Comparison of ENCODE assay signal across 21 cellular contexts in the genomic region with DNA sequence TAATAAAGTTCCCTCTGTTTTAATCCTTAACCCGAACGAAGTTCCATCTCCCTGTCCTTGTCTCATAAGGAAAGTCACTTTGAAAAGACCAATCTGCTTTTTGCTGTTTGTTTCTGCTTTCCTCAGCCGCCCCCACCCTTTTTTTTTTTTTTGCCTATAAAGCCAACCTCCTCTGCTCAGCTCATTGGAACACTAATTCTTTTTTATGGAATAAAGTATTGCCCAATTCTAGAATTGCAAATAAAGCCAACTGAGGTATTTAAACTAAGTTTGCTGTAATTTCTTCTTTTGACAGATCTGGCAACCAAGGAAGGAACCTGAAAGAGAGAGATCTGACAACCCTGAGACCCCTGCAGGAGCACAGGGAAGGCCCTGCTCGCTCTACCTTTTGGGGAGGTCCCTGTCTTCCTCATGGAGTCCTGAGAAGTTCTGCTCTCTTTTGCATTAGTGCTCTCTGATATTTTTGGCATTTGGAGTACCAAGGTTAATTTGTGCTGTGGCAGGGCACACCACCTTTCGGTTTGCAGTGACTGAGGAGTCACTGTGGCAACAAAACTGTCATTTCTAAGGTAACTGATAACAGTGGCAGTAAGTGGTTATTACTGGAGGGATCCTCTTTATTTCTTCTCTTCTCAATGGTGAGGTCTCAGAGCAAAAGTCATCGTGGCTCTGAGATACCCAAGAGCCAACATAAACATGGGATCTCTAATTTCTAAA. TPM values are rescaled to one million over a fixed set of nuclear protein-coding genes. Genes with fewer than 3 reads are reported as not detected.
A peak's percentile ranks its signal among the peaks of the same experiment; 100 is the strongest.
DNase-seq lines count a peak whose midpoint lies in the region; ATAC-seq and TF ChIP-seq lines count a peak whose summit lies in the region.
"Had no signal": no experiment of that assay in that cellular context is flagged by ENCODE, and none has a peak within 500 bp of the region (broad histone marks: within the 10 kb centered on the region; RNA-seq: fewer than 3 reads in every experiment).

No MANE protein-coding gene starts in this region.

- no peaks in the 10 kb centered on the region for H3K36me3 ChIP-seq in GM23338 (ENCODE audit: insufficient read depth)
- H3K36me3 ChIP-seq in esophagus muscularis mucosa = no peaks in the 10 kb centered on the region
- H3K36me3 ChIP-seq in liver (ENCODE audit: control insufficient read depth in 4 of 4, insufficient read depth in 3 of 4, low read depth in 1 of 4, low read length in 3 of 4) = no peaks in the 10 kb centered on the region
- H3K36me3 ChIP-seq in neuronal stem cell (replicated peaks in 1 of 2; ENCODE audit: control insufficient read depth in 2 of 2, insufficient read depth in 2 of 2, low read length in 2 of 2) = no peaks in the 10 kb centered on the region
- no peaks in the 10 kb centered on the region for H3K36me3 ChIP-seq in tibial nerve
- H3K36me3 ChIP-seq: BLaER1 had no signal

- no peak overlapping the region for H3K4me3 Mint-ChIP-seq in GM23338
- H3K4me3 Mint-ChIP-seq: CD14-positive monocyte; CD4-positive, alpha-beta memory T cell had no signal

- peaks cover 3% of the 10 kb centered on the region for H3K27me3 Mint-ChIP-seq in GM23338 (ENCODE audit: insufficient read depth, low read depth, poor library complexity)

- no peaks in the 10 kb centered on the region; the same call in 1 of the 2 replicates for H3K4me1 ChIP-seq in GM23338 (ENCODE audit: insufficient read depth)
- no peaks in the 10 kb centered on the region for H3K4me1 ChIP-seq in esophagus muscularis mucosa
- peaks cover 0 to 12% (median 6%) of the 10 kb centered on the region in 4 donors for H3K4me1 ChIP-seq in liver (ENCODE audit: control insufficient read depth in 4 of 4, insufficient read depth in 4 of 4, low read length in 3 of 4)
- peaks cover 0 to 4% of the 10 kb centered on the region in 2 donors for H3K4me1 ChIP-seq in neuronal stem cell (ENCODE audit: control insufficient read depth in 2 of 2, insufficient read depth in 1 of 2, low read depth in 1 of 2, low read length in 2 of 2)
- H3K4me1 ChIP-seq in tibial nerve = no peaks in the 10 kb centered on the region
- H3K4me1 ChIP-seq: BLaER1 had no signal

- no peak overlapping the region for H3K4me2 ChIP-seq in GM23338
- no peak overlapping the region for H3K4me2 ChIP-seq in neuronal stem cell (ENCODE audit: insufficient read depth, low read length, poor library complexity, severe bottlenecking)
- H3K4me2 ChIP-seq: BLaER1 had no signal

- no peaks in the 10 kb centered on the region for H3F3A ChIP-seq in GM23338 (replicated peaks; ENCODE audit: low read depth)

- intact Hi-C loops in esophagus muscularis mucosa (cut with DNase I) = no loop called here

- H2BK120ac ChIP-seq in neuronal stem cell (ENCODE audit: low read depth, low read length) = no peak overlapping the region

- no peaks in the 10 kb centered on the region; the same call in 1 of the 2 replicates for H3K9me2 ChIP-seq in GM23338 (ENCODE audit: insufficient read depth)

- ATAC-seq in GM23338 = no peak
- no peak for ATAC-seq in GM21723 (IDR thresholded peaks at IDR 0.05; ENCODE audit: unreplicated experiment)
- ATAC-seq in HG03108 (IDR thresholded peaks at IDR 0.05; ENCODE audit: unreplicated experiment) = no peak

- TF ChIP-seq CTCF in GM23338 (conservative IDR thresholded peaks at IDR 0.05; ENCODE audit: low read depth in 2 of 2) (no peak), esophagus muscularis mucosa (IDR thresholded peaks at IDR 0.05) (no peak), liver (IDR thresholded peaks at IDR 0.05; ENCODE audit: low read depth, low read length, missing input control) (no peak), tibial nerve (IDR thresholded peaks at IDR 0.05) (no peak)

- H3K79me1 ChIP-seq in neuronal stem cell (ENCODE audit: low read depth, low read length) = no peaks in the 10 kb centered on the region

- no peak overlapping the region for H3K14ac ChIP-seq in neuronal stem cell (ENCODE audit: low read length)

- peaks cover 22% of the 10 kb centered on the region for H3K9me3 Mint-ChIP-seq in GM23338
- H3K9me3 Mint-ChIP-seq: CD4-positive, alpha-beta memory T cell had no signal

- WGBS in esophagus muscularis mucosa = 67% methylated on average over 6 of the region's 6 CpGs
- WGBS in liver = 69% methylated on average over 6 of the region's 6 CpGs
- WGBS in neuronal stem cell (ENCODE audit: extremely low coverage in 2 of 2, insufficient read length in 2 of 2, insufficient replicate concordance in 1 of 2), 2 donors = no CpG with 5 or more reads among the region's 6 CpGs
- 56 to 58% methylated on average over 6 of the region's 6 CpGs for WGBS in tibial nerve, 2 donors

- H3K4ac ChIP-seq in neuronal stem cell (ENCODE audit: low read length) = no peak overlapping the region

- peak overlapping the region; percentile 89 for H4K8ac ChIP-seq in neuronal stem cell (ENCODE audit: low read depth, low read length)

- H3K18ac ChIP-seq in neuronal stem cell (ENCODE audit: low read length) = no peak overlapping the region

- H2BK12ac ChIP-seq in neuronal stem cell (ENCODE audit: low read length) = no peak overlapping the region

- no peak overlapping the region for H3K23ac ChIP-seq in neuronal stem cell (ENCODE audit: low read depth, low read length, poor library complexity)

- H3K27ac Mint-ChIP-seq in GM23338 = 0 out of 2 replicates have a peak overlapping the region, but pooled peaks have one; percentile 42

- no peaks in the 10 kb centered on the region for H3K79me2 ChIP-seq in GM23338 (replicated peaks; ENCODE audit: insufficient read depth)

- H3K9me3 ChIP-seq in esophagus muscularis mucosa (no peaks in the 10 kb centered on the region), liver (ENCODE audit: control insufficient read depth in 4 of 4, low read length in 3 of 4) (no peaks in the 10 kb centered on the region), neuronal stem cell (replicated peaks in 1 of 2; ENCODE audit: control insufficient read depth in 2 of 2, insufficient read depth in 1 of 2, low read depth in 1 of 2, low read length in 2 of 2) (peaks cover 0 to 2% of the 10 kb centered on the region in 2 donors), tibial nerve (no peaks in the 10 kb centered on the region)
- H3K9me3 ChIP-seq: BLaER1 had no signal

- H2AK5ac ChIP-seq in neuronal stem cell (ENCODE audit: low read depth, low read length) = no peak overlapping the region

- H4K20me1 ChIP-seq in GM23338 (replicated peaks; ENCODE audit: insufficient read depth) = no peaks in the 10 kb centered on the region
- H4K20me1 ChIP-seq: BLaER1 had no signal

- DNase-seq in GM23338 (ENCODE audit: low spot score) (no peak), esophagus muscularis mucosa (ENCODE audit: extremely low spot score) (peak; percentile 31), neuronal stem cell (ENCODE audit: low spot score) (no peak), tibial nerve (ENCODE audit: low spot score in 2 of 2) (no peak), occipital lobe (lab: John Stamatoyannopoulos, UW) (no peak)
- DNase-seq: 8988T; CD4-positive, alpha-beta memory T cell; DMS79; GDM1; GM23248; IMR-90 had no signal

- H3K4me1 Mint-ChIP-seq in GM23338 = peaks cover 16% of the 10 kb centered on the region
- H3K4me1 Mint-ChIP-seq: CD4-positive, alpha-beta memory T cell had no signal

- no peak for TF ChIP-seq RAD21 in liver (IDR thresholded peaks at IDR 0.05)

- TF ChIP-seq POLR2A in esophagus muscularis mucosa (IDR thresholded peaks at IDR 0.05; ENCODE audit: low read depth) (no peak), tibial nerve (IDR thresholded peaks at IDR 0.05) (no peak)

- no peak overlapping the region for H4K91ac ChIP-seq in neuronal stem cell (ENCODE audit: low read depth, low read length, poor library complexity)

- H2AFZ ChIP-seq in GM23338 (peak overlapping the region; percentile 66; the same call in 1 of the 2 replicates), neuronal stem cell (ENCODE audit: low read length) (no peak overlapping the region)
- H2AFZ ChIP-seq: GM23248 had no signal

- H3K4me3 ChIP-seq in GM23338 (no peak overlapping the region), esophagus muscularis mucosa (no peak overlapping the region), liver (ENCODE audit: low read depth in 1 of 3, low read length in 3 of 3) (no peak overlapping the region), neuronal stem cell (ENCODE audit: low read length in 2 of 2) (no peak overlapping the region), tibial nerve (no peak overlapping the region)
- H3K4me3 ChIP-seq: BLaER1, GM23248, K562 had no signal

- no peak overlapping the region for H2BK15ac ChIP-seq in neuronal stem cell (ENCODE audit: low read length)

- H3K9ac ChIP-seq in liver (ENCODE audit: low read depth in 1 of 2, low read length in 2 of 2) (no peak overlapping the region), neuronal stem cell (ENCODE audit: low read depth, low read length, poor library complexity) (no peak overlapping the region)
- H3K9ac ChIP-seq: BLaER1, GM23248 had no signal

- no peak overlapping the region for H2BK5ac ChIP-seq in neuronal stem cell (ENCODE audit: low read length)

- H3K27me3 ChIP-seq in GM23338 (ENCODE audit: insufficient read depth) = no peaks in the 10 kb centered on the region
- peaks cover 0 to 5% (median 0%) of the 10 kb centered on the region in 4 donors for H3K27me3 ChIP-seq in esophagus muscularis mucosa
- H3K27me3 ChIP-seq in liver (ENCODE audit: control insufficient read depth in 4 of 4, insufficient read depth in 4 of 4, low read length in 3 of 4) = no peaks in the 10 kb centered on the region
- no peaks in the 10 kb centered on the region for H3K27me3 ChIP-seq in neuronal stem cell (ENCODE audit: control insufficient read depth in 3 of 3, insufficient read depth in 3 of 3, low read depth in 1 of 3, low read length in 3 of 3)
- no peaks in the 10 kb centered on the region for H3K27me3 ChIP-seq in tibial nerve
- H3K27me3 ChIP-seq: BLaER1 had no signal

- no peak overlapping the region for H3K27ac ChIP-seq in GM23338 (ENCODE audit: low read depth)
- no peak overlapping the region for H3K27ac ChIP-seq in esophagus muscularis mucosa (replicated peaks in 1 of 4)
- peak overlapping the region; percentile 6 to 42 for H3K27ac ChIP-seq in liver (ENCODE audit: low read depth in 1 of 2, low read length in 2 of 2)
- no peak overlapping the region for H3K27ac ChIP-seq in neuronal stem cell (replicated peaks; ENCODE audit: low read length)
- H3K27ac ChIP-seq in tibial nerve = no peak overlapping the region
- H3K27ac ChIP-seq: BLaER1, GM23248 had no signal

- H3K36me3 Mint-ChIP-seq in GM23338 (ENCODE audit: low read depth) = peaks cover 18% of the 10 kb centered on the region
- H3K36me3 Mint-ChIP-seq: CD14-positive monocyte; CD4-positive, alpha-beta memory T cell had no signal

- TF ChIP-seq EP300 in esophagus muscularis mucosa (IDR thresholded peaks at IDR 0.05) (no peak), tibial nerve (IDR thresholded peaks at IDR 0.05) (no peak)

TF ChIP-seq in GM23338, 12 proteins besides CTCF, POLR2A, EP300 and RAD21 (continues in another document):
- TF ChIP-seq ZNF331 (CRISPR knock-in tag; IDR thresholded peaks at IDR 0.05; ENCODE audit: low read depth) = no peak

RNA-seq across cellular contexts. Expression of a gene that starts 35.2 kb away (rescaled TPM):
- not detected in 2 replicates for total RNA-seq in GM23338 (2014; rRNA removed; shearing (Covaris generic))
- polyA plus RNA-seq in GM23338 (2016; fragmentation: Nextera tagmentation; extraction: Ambion mirVana) (0.17 and 0.19 TPM in 2 replicates), liver (not detected)
- total RNA-seq in esophagus muscularis mucosa (not detected), liver (not detected), tibial nerve (not detected), occipital lobe (not detected)
- polyA plus RNA-seq in neuronal stem cell (2013, experiment 1 of 2) = not detected
- polyA plus RNA-seq in neuronal stem cell (2013, experiment 2 of 2) = not detected
- total RNA-seq: A673; CD4-positive, alpha-beta memory T cell; Daoy; GM23248; HT1080; IMR-90; K562 had no signal
- polyA plus RNA-seq: AG04450; CD4-positive, alpha-beta memory T cell; GM23248; IMR-90 had no signal

Comparison
In these comparisons a context has a peak if more than half of its experiments do, and no peak if none do; other contexts are left out.
1. H3K27ac ChIP-seq: peak in liver (2 of 2); none in GM23338 (single experiment), esophagus muscularis mucosa (0 of 4), neuronal stem cell (single experiment) and tibial nerve (0 of 4).